9 cellular contexts compared by ENCODE assay signal in the genomic region with DNA sequence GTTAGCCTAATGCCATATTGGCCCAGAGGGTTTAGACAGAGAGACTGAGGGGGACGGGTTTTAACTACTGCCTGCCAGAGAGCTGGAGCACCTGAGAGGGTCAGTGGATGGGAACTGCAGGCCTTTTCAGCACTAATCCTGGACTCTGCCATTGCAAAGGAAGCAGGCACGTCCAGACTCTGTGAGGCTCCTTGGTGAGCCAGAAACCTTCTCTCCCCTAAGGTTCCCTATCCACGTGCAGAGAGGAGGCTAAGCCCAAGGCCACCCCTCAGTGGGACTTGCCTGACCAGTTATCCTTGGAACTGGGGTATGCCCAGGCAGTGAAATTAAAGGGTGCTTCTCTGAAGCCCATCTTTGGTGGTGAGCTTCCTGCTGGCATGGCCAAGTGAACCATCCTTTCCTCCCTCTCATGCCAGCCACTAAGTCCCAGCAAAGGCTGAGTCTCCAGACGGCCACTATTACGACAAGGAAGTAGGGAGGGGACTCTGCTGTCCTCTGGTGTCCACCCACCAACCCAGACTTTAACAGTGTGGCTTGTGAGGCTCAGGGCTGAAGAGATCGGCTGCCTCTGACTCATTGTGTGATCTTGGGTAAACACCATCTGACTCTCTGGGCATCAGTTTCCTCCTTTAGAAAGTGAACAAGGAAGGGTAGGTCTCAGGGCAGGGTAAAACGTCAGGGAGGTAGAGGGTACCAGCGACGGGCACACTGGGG. TPM values are rescaled to one million over a fixed set of nuclear protein-coding genes. Genes with fewer than 3 reads are reported as not detected.
DNase-seq lines count a peak whose midpoint lies in the region; ATAC-seq, FAIRE-seq and TF ChIP-seq lines count a peak whose summit lies in the region.
"Had no signal": no experiment of that assay in that cellular context is flagged by ENCODE, and none has a peak within 500 bp of the region (broad histone marks: within the 10 kb centered on the region; RNA-seq: fewer than 3 reads in every experiment).

No MANE protein-coding gene starts in this region.

- no peak overlapping the region for H4K8ac ChIP-seq in H1 (ENCODE audit: extremely low read depth, insufficient read depth, low read length)

- ATAC-seq in HG03439 (IDR thresholded peaks at IDR 0.05; ENCODE audit: unreplicated experiment) = no peak

- H3K4me3 ChIP-seq in MG63 = no peak overlapping the region
- H3K4me3 ChIP-seq in H1 (ENCODE audit: extremely low read depth in 1 of 4, insufficient read depth in 2 of 4, low read depth in 3 of 4, low read length in 4 of 4) = no peak overlapping the region

- no peak overlapping the region for H2BK5ac ChIP-seq in H1 (ENCODE audit: low read depth, low read length)

- H4K91ac ChIP-seq in H1 (replicated peaks; ENCODE audit: insufficient read length, low read length) = no peak overlapping the region

- no peaks in the 10 kb centered on the region for H3K79me2 ChIP-seq in H1 (ENCODE audit: control insufficient read depth in 1 of 2, insufficient read depth in 2 of 2, low read length in 2 of 2)

- peaks cover 12% of the 10 kb centered on the region; the same call in 1 of the 2 replicates for H3K23me2 ChIP-seq in H1 (ENCODE audit: low read depth, low read length)

- H2BK12ac ChIP-seq in H1 (ENCODE audit: low read depth, low read length) = no peak overlapping the region

- H3K27ac ChIP-seq in H1 (ENCODE audit: low read depth, low read length) = no peak overlapping the region

- H3K36me3 Mint-ChIP-seq in neural crest cell (ENCODE audit: low read depth) = no peaks in the 10 kb centered on the region

- TF ChIP-seq CTCF in H1 (IDR thresholded peaks at IDR 0.05; ENCODE audit: control extremely low read depth in 1 of 3, insufficient read depth in 1 of 3, low read depth in 1 of 3, low read length in 3 of 3) = no peak
- TF ChIP-seq CTCF in neural crest cell (conservative IDR thresholded peaks at IDR 0.05) = peak; percentile 22

- no peak overlapping the region for H3K18ac ChIP-seq in H1 (ENCODE audit: extremely low read depth, low read length)

- DNase-seq in AML-193 (lab: John Stamatoyannopoulos, UW) (peak; percentile 21 to 28), MG63 (peak; percentile 44), H1 (ENCODE audit: low read depth in 1 of 2, low spot score in 2 of 2) (no peak), neural crest cell (ENCODE audit: low read depth, low spot score) (no peak), D341Med (ENCODE audit: low spot score) (no peak), NCI-H1105 treated with DMSO at 0.1 percent for 48 hours (lab: John Stamatoyannopoulos, UW) (no peak), G401 (ENCODE audit: low spot score) (no peak)
- DNase-seq: activated naive CD4-positive, alpha-beta T cell treated with anti-CD3 and anti-CD28 coated beads for 36 hours had no signal

- no peak overlapping the region for H3K9ac ChIP-seq in H1 (replicated peaks in 1 of 4; ENCODE audit: extremely low read depth in 1 of 4, low read depth in 3 of 4, low read length in 3 of 4)

- no peak for TF ChIP-seq POLR2A in H1 (IDR thresholded peaks at IDR 0.05; ENCODE audit: control extremely low read depth in 1 of 2, low read depth in 2 of 2, low read length in 2 of 2)

- no peak overlapping the region for H2AK5ac ChIP-seq in H1 (ENCODE audit: low read depth, low read length)

- 0 out of 2 replicates have a peak overlapping the region, but pooled peaks have one; percentile 32 for H2BK15ac ChIP-seq in H1 (ENCODE audit: low read length)

- no peak overlapping the region for H4K5ac ChIP-seq in H1 (ENCODE audit: insufficient read length, low read depth, low read length)

- H3K27ac Mint-ChIP-seq in neural crest cell (ENCODE audit: unreplicated experiment) = no peak overlapping the region
- H3K27ac Mint-ChIP-seq: activated naive CD4-positive, alpha-beta T cell treated with anti-CD3 and anti-CD28 coated beads for 36 hours had no signal

- CTCF ChIA-PET in H1 (lab: Charles Lee; ENCODE audit: partially characterized antibody) = interaction anchor here (0.6 to 7.3 kb wide), 11 partner anchors 8 to 674 kb away, joined by 3 to 48 read pairs (median 4); no protein-coding TSS in a partner anchor

- no peak overlapping the region for H3K4ac ChIP-seq in H1 (replicated peaks; ENCODE audit: insufficient read length, low read depth, low read length)

- H4K20me1 ChIP-seq in H1 (replicated peaks in 1 of 2; ENCODE audit: control insufficient read depth in 1 of 2, insufficient read depth in 2 of 2, low read length in 2 of 2) = no peaks in the 10 kb centered on the region

- H3K27me3 ChIP-seq in MG63 = no peaks in the 10 kb centered on the region
- peaks cover 6 to 33% (median 24%) of the 10 kb centered on the region in 4 experiments; a peak in 6 of 7 replicates for H3K27me3 ChIP-seq in H1 (replicated peaks in 1 of 4; ENCODE audit: control insufficient read depth in 3 of 4, extremely low read depth in 1 of 4, insufficient read depth in 3 of 4, low read length in 3 of 4)

- no peak overlapping the region for H3K23ac ChIP-seq in H1 (ENCODE audit: insufficient read length)

- no peaks in the 10 kb centered on the region for H3K9me3 ChIP-seq in MG63
- H3K9me3 ChIP-seq in H1 (ENCODE audit: insufficient read depth in 2 of 2, low read depth in 1 of 2, low read length in 1 of 2) = no peaks in the 10 kb centered on the region

- no peaks in the 10 kb centered on the region for H3K9me3 Mint-ChIP-seq in neural crest cell
- H3K9me3 Mint-ChIP-seq: activated naive CD4-positive, alpha-beta T cell treated with anti-CD3 and anti-CD28 coated beads for 36 hours had no signal

- POLR2A ChIA-PET in H1 (lab: Charles Lee; ENCODE audit: partially characterized antibody) = interaction anchor here (1.1 kb wide), 1 partner anchor 12 kb away, joined by 3 read pairs; no protein-coding TSS in a partner anchor

- H3K4me1 ChIP-seq in H1 (replicated peaks in 1 of 4; ENCODE audit: control insufficient read depth in 3 of 4, insufficient read depth in 4 of 4, low read length in 3 of 4) = peaks cover 0 to 14% (median 8%) of the 10 kb centered on the region in 4 experiments; a peak in 6 of 7 replicates

- no peak for TF ChIP-seq EP300 in H1 (IDR thresholded peaks at IDR 0.05; ENCODE audit: borderline replicate concordance in 1 of 2, low read depth in 2 of 2, low read length in 2 of 2)

- no peak for FAIRE-seq in H1 (lab: Jason Lieb, UNC)

- no peak overlapping the region for H3K56ac ChIP-seq in H1 (replicated peaks; ENCODE audit: insufficient read length, low read depth, low read length)

- no peaks in the 10 kb centered on the region for H3K4me1 Mint-ChIP-seq in neural crest cell

- H3K36me3 ChIP-seq in MG63 (no peaks in the 10 kb centered on the region), H1 (ENCODE audit: control insufficient read depth in 2 of 4, insufficient read depth in 4 of 4, low read length in 3 of 4) (no peaks in the 10 kb centered on the region)

- no peak for TF ChIP-seq RAD21 in H1 (IDR thresholded peaks at IDR 0.05 in 1 of 2, conservative IDR thresholded peaks at IDR 0.05 in 1 of 2; ENCODE audit: low read depth in 2 of 2, low read length in 2 of 2)

- no peak overlapping the region for H3K4me3 Mint-ChIP-seq in neural crest cell
- H3K4me3 Mint-ChIP-seq: activated naive CD4-positive, alpha-beta T cell treated with anti-CD3 and anti-CD28 coated beads for 36 hours had no signal

- H3K79me1 ChIP-seq in H1 (ENCODE audit: low read depth, low read length) = no peaks in the 10 kb centered on the region

- H2BK120ac ChIP-seq in H1 (replicated peaks; ENCODE audit: low read depth, low read length) = no peak overlapping the region

- 0 out of 2 replicates have a peak overlapping the region, but pooled peaks have one; percentile 3 for H2AFZ ChIP-seq in H1 (ENCODE audit: low read length)

- 89% methylated on average over 9 of the region's 9 CpGs; no CpG with 5 or more reads in 1 of the 2 experiments for WGBS in H1 (ENCODE audit: extremely low coverage in 1 of 2, insufficient coverage in 1 of 2, insufficient read length in 1 of 2, insufficient replicate concordance in 2 of 2, low coverage in 1 of 2, low lambda C conversion rate in 2 of 2, missing lambda C conversion rate in 1 of 2), 2 experiments

- in situ Hi-C loops in G401 (cut with HindIII; ENCODE audit: low sequenced_read_pairs) = no loop called here

- H3K14ac ChIP-seq in H1 (ENCODE audit: insufficient read length) = no peak overlapping the region

- H3K4me2 ChIP-seq in H1 (ENCODE audit: insufficient read depth in 1 of 2, low read depth in 2 of 2, low read length in 2 of 2) = no peak overlapping the region

- peak overlapping the region; percentile 50; the same call in 1 of the 2 replicates for H2BK20ac ChIP-seq in H1 (ENCODE audit: low read length)

- peaks cover 94% of the 10 kb centered on the region for H3K27me3 Mint-ChIP-seq in neural crest cell (ENCODE audit: low read depth)

TF ChIP-seq in H1, 55 proteins besides CTCF, POLR2A, EP300 and RAD21:
- no peak for TF ChIP-seq POLR2AphosphoS5 (IDR thresholded peaks at IDR 0.05; ENCODE audit: low read depth, low read length)
- TF ChIP-seq EGR1 (IDR thresholded peaks at IDR 0.05; ENCODE audit: borderline replicate concordance, low read depth, low read length) = no peak
- no peak for TF ChIP-seq SAP30 (IDR thresholded peaks at IDR 0.05; ENCODE audit: insufficient read depth, insufficient replicate concordance, low read length)
- no peak for TF ChIP-seq FOSL1 (IDR thresholded peaks at IDR 0.05; ENCODE audit: insufficient read depth, low read depth, low read length)
- no peak for TF ChIP-seq SRF (IDR thresholded peaks at IDR 0.05; ENCODE audit: low read depth, low read length)
- TF ChIP-seq BCL11A (IDR thresholded peaks at IDR 0.05; ENCODE audit: low read depth in 2 of 2, low read length in 2 of 2) = no peak
- no peak for TF ChIP-seq RXRA (IDR thresholded peaks at IDR 0.05; ENCODE audit: insufficient read depth, low read depth, low read length)

RNA-seq across cellular contexts. Expression of gene MLPH, which starts 3.9 kb away (rescaled TPM):
- total RNA-seq in MG63 (2014; rRNA removed; shearing (Covaris generic); ENCODE audit: low replicate concordance) = 0.59 TPM in 1 of 2 replicates, not detected in the other
- total RNA-seq in H1 (2021; fragmentation: NEBNext Ultra II Directional; extraction: Animal tissue kit (Norgen Biotek cat#: 25700)) = 17.0 TPM in 2 replicates
- polyA plus RNA-seq in H1 (2011; rRNA removed) = 12.7 and 16.9 TPM in 2 replicates
- polyA plus RNA-seq in H1 (2011; cell fraction: cytosol; rRNA removed) = 12.6 TPM
- 47.0 TPM for polyA plus RNA-seq in H1 (2011; cell fraction: nucleus; rRNA removed)
- polyA plus RNA-seq in H1 (2012, experiment 1 of 2) = 15.7 to 18.9 TPM (median 17.7 TPM) in 4 replicates
- polyA plus RNA-seq in H1 (2012, experiment 2 of 2) = 7.2 TPM
- polyA plus RNA-seq in H1 (2013, experiment 1 of 2) = 11.2 TPM
- polyA plus RNA-seq in H1 (2013, experiment 2 of 2) = 11.0 TPM
- 14.5 and 14.8 TPM in 2 replicates for polyA minus RNA-seq in H1 (2011; rRNA and poly(A)+ RNA removed)
- polyA minus RNA-seq in H1 (2011; cell fraction: cytosol; rRNA and poly(A)+ RNA removed) = 10.6 TPM
- 14.1 TPM for polyA minus RNA-seq in H1 (2011; cell fraction: nucleus; rRNA and poly(A)+ RNA removed)
- not detected in 2 replicates for total RNA-seq in neural crest cell
- 0.55 and 1.6 TPM in 2 replicates for total RNA-seq in G401 (2014; rRNA removed; shearing (Covaris generic))
- total RNA-seq: activated naive CD4-positive, alpha-beta T cell treated with anti-CD3 and anti-CD28 coated beads for 36 hours had no signal

Comparison
In these comparisons a context has a peak if more than half of its experiments do, and no peak if none do; other contexts are left out.
1. DNase-seq: peak in AML-193 (2 of 2) and MG63 (single experiment); none in H1 (0 of 2), neural crest cell (single experiment), D341Med (single experiment), NCI-H1105 treated with DMSO at 0.1 percent for 48 hours (single experiment) and G401 (single experiment).